8 cellular contexts compared by ENCODE assay signal in genomic region chr1:8875216-8875861, GRCh38. TPM values are rescaled to one million over a fixed set of nuclear protein-coding genes. Genes with fewer than 3 reads are reported as not detected.
DNase-seq lines count a peak whose midpoint lies in the region; ATAC-seq, FAIRE-seq and TF ChIP-seq lines count a peak whose summit lies in the region.

No MANE protein-coding gene starts in this region.

- H3K27ac Mint-ChIP-seq in H9, result peak overlapping the region; percentile 53 to 97 (median 67); a peak in 5 of 7 replicates
- peak overlapping the region; percentile 89 to 96 for H3K27ac Mint-ChIP-seq in T-cell

- no peak overlapping the region for H3K56ac ChIP-seq in H9 (ENCODE audit: insufficient read length, low read depth, low read length)

- H3K4me3 ChIP-seq in fibroblast of mammary gland (ENCODE audit: control insufficient read depth, low read depth, low read length) (peak overlapping the region; percentile 91), small intestine (ENCODE audit: low read depth in 1 of 2, low read length in 2 of 2) (no peak overlapping the region)

- H3K27ac ChIP-seq in H9 (ENCODE audit: insufficient read length, low read depth, low read length), result no peak overlapping the region
- H3K27ac ChIP-seq in small intestine (ENCODE audit: low read depth in 1 of 2, low read length in 1 of 2), result peak overlapping the region; percentile 9 to 65

- H4K5ac ChIP-seq in H9 (ENCODE audit: insufficient read length, low read depth, low read length), result no peak overlapping the region

- H2BK12ac ChIP-seq in H9 (ENCODE audit: insufficient read length, low read depth, low read length), result no peak overlapping the region

- H3K9ac ChIP-seq in H9 (ENCODE audit: extremely low read depth, insufficient read length, low read length), result no peak overlapping the region

- H3K9me3 ChIP-seq in H9 (ENCODE audit: control insufficient read depth, low read depth, low read length), result no peaks in the 10 kb centered on the region
- no peaks in the 10 kb centered on the region for H3K9me3 ChIP-seq in small intestine (ENCODE audit: control insufficient read depth, low read depth)

- no peak overlapping the region for H3K18ac ChIP-seq in H9 (ENCODE audit: insufficient read length, low read depth, low read length)

- H4K20me1 ChIP-seq in H9 (ENCODE audit: control insufficient read depth, insufficient read depth, insufficient read length), result no peaks in the 10 kb centered on the region

- H2BK15ac ChIP-seq in H9 (ENCODE audit: low read depth, low read length), result no peak overlapping the region

- H4K91ac ChIP-seq in H9 (ENCODE audit: insufficient read length, low read depth, low read length), result no peak overlapping the region

- no peak overlapping the region for H2BK5ac ChIP-seq in H9 (ENCODE audit: insufficient read length, low read length)

- H2AK5ac ChIP-seq in H9 (ENCODE audit: insufficient read length, low read length), result no peak overlapping the region

- H3K9me3 Mint-ChIP-seq in H9, result peaks cover 0 to 2% of the 10 kb centered on the region in 2 experiments; a peak in 2 of 5 replicates
- H3K9me3 Mint-ChIP-seq in T-cell, result no peaks in the 10 kb centered on the region

- DNase-seq in H9 (no peak), T-cell (no peak), fibroblast of mammary gland (ENCODE audit: low read depth) (no peak), small intestine (no peak), NCI-H526 (lab: John Stamatoyannopoulos, UW) (no peak), GM19238 (ENCODE audit: insufficient read length, low spot score) (no peak), HEK293T (ENCODE audit: extremely low spot score) (no peak), NCI-H524 (lab: John Stamatoyannopoulos, UW) (no peak)

- no peaks in the 10 kb centered on the region for H3K27me3 ChIP-seq in H9 (ENCODE audit: insufficient read depth, low read length)
- no peaks in the 10 kb centered on the region for H3K27me3 ChIP-seq in small intestine (ENCODE audit: control insufficient read depth in 2 of 2, insufficient read depth in 2 of 2, low read length in 2 of 2)

- no peak overlapping the region for H4K8ac ChIP-seq in H9 (replicated peaks; ENCODE audit: insufficient read length, low read depth, low read length)

- no peaks in the 10 kb centered on the region for H3K27me3 Mint-ChIP-seq in H9 (ENCODE audit: low read depth)
- no peaks in the 10 kb centered on the region for H3K27me3 Mint-ChIP-seq in T-cell

- peaks cover 64 to 69% of the 10 kb centered on the region in 2 experiments for H3K4me1 Mint-ChIP-seq in H9
- peaks cover 61 to 73% (median 72%) of the 10 kb centered on the region in 3 donors for H3K4me1 Mint-ChIP-seq in T-cell

- H3K14ac ChIP-seq in H9 (ENCODE audit: insufficient read depth, low read length), result no peak overlapping the region

- H3K4me1 ChIP-seq in H9 (ENCODE audit: insufficient read depth, low read length), result peaks cover 9% of the 10 kb centered on the region; the same call in 1 of the 2 replicates
- peaks cover 9 to 25% of the 10 kb centered on the region in 2 donors for H3K4me1 ChIP-seq in small intestine (ENCODE audit: control insufficient read depth in 2 of 2, insufficient read depth in 1 of 2, low read depth in 1 of 2, low read length in 1 of 2)

- no CpG with 5 or more reads among the region's 7 CpGs for WGBS in H9 (ENCODE audit: extremely low coverage, insufficient read length, low lambda C conversion rate)
- whole genome bisulfite sequencing in small intestine, 3 donors, result 47 to 62% (median 53%) methylated on average over 7 of the region's 7 CpGs

- H3K36me3 Mint-ChIP-seq in H9 (ENCODE audit: insufficient read depth in 1 of 3, low read depth in 3 of 3), result peaks cover 64 to 79% (median 72%) of the 10 kb centered on the region in 3 experiments
- H3K36me3 Mint-ChIP-seq in T-cell, result peaks cover 45% of the 10 kb centered on the region

- no peak overlapping the region for H3K23ac ChIP-seq in H9 (ENCODE audit: insufficient read length, low read depth, low read length)

- H3K4ac ChIP-seq in H9 (ENCODE audit: low read depth, low read length), result no peak overlapping the region

- peaks cover 31% of the 10 kb centered on the region for H3K79me2 ChIP-seq in H9 (ENCODE audit: insufficient read depth, low read length)

- FAIRE-seq in small intestine (lab: Jason Lieb, UNC), result no peak

- POLR2A ChIA-PET in T-cell (lab: Charles Lee) (interaction anchor here in 1 of 2 donors (0.7 kb wide), 1 partner anchor 212 kb away, joined by 6 read pairs; no protein-coding TSS in a partner anchor), HEK293T (lab: Yijun Ruan, JAX) (no interaction called here)

- no peaks in the 10 kb centered on the region for H3K23me2 ChIP-seq in H9 (ENCODE audit: insufficient read length, low read depth, low read length, poor library complexity, severe bottlenecking)

- H2BK20ac ChIP-seq in H9 (ENCODE audit: low read depth, low read length, poor library complexity, severe bottlenecking), result no peak overlapping the region

- H3K36me3 ChIP-seq in small intestine (ENCODE audit: control insufficient read depth in 2 of 2, insufficient read depth in 2 of 2, low read length in 2 of 2), result peaks cover 7 to 24% of the 10 kb centered on the region in 2 donors

- H2AFZ ChIP-seq in H9 (ENCODE audit: low read length), result no peak overlapping the region

- H2BK120ac ChIP-seq in H9 (ENCODE audit: low read depth, low read length, poor library complexity, severe bottlenecking), result no peak overlapping the region

- peaks cover 11% of the 10 kb centered on the region for H3K79me1 ChIP-seq in H9 (ENCODE audit: insufficient read depth, low read depth, low read length, poor library complexity, severe bottlenecking)

- H3T11ph ChIP-seq in H9 (ENCODE audit: low read length), result no peak overlapping the region

- H3K4me2 ChIP-seq in H9 (ENCODE audit: insufficient read depth, insufficient read length, low read length), result peak overlapping the region; percentile 5

- ATAC-seq in T-cell (replicated peaks in 1 of 4), result no peak

- CTCF ChIA-PET in T-cell (lab: Charles Lee) (no interaction called here), HEK293T (lab: Yijun Ruan, JAX) (no interaction called here)

- H3K4me3 Mint-ChIP-seq in H9, result peak overlapping the region; percentile 97 to 98
- H3K4me3 Mint-ChIP-seq in T-cell, result peak overlapping the region; percentile 90 to 95 (median 94)

- TF ChIP-seq CTCF in H9 (conservative IDR thresholded peaks at IDR 0.05) (no peak), fibroblast of mammary gland (conservative IDR thresholded peaks at IDR 0.05; ENCODE audit: control insufficient read depth, insufficient read depth, low read depth, low read length) (no peak)

TF ChIP-seq in HEK293T, 16 proteins besides CTCF, POLR2A, EP300 and RAD21:
- TF ChIP-seq FOXK2 (IDR thresholded peaks at IDR 0.05) (no peak), FOXM1 (IDR thresholded peaks at IDR 0.05; ENCODE audit: borderline replicate concordance) (no peak), ZNF384 (IDR thresholded peaks at IDR 0.05) (no peak), ARNT (IDR thresholded peaks at IDR 0.05) (no peak), LEF1 (IDR thresholded peaks at IDR 0.05; ENCODE audit: borderline replicate concordance) (no peak), PKNOX1 (IDR thresholded peaks at IDR 0.05) (no peak), SUZ12 (IDR thresholded peaks at IDR 0.05) (no peak), ELF4 (IDR thresholded peaks at IDR 0.05) (no peak)

RNA-seq across cellular contexts. Expression of gene ENO1, which starts 3.1 kb away (rescaled TPM):
- total RNA-seq in H9 (2021), result 1,781 and 1,786 TPM in 2 replicates
- 100 to 1,000 TPM; 308 to 625 (median 545) TPM for total RNA-seq in T-cell
- 100 to 1,000 TPM; 491 to 829 (median 492) TPM for polyA plus RNA-seq in small intestine

RNA-seq across cellular contexts. Expression of gene RERE, which starts 57.9 kb away (rescaled TPM):
- total RNA-seq in H9 (2021), result 92.7 and 103 TPM in 2 replicates
- total RNA-seq in T-cell, result 100 to 1,000 TPM in 3 of 5 donors, 10 to 100 TPM in 2; 85.1 to 116 (median 103) TPM
- polyA plus RNA-seq in small intestine, result 10 to 100 TPM; 19.5 to 28.1 (median 23.5) TPM
